Comparison of ENCODE assay signal across 23 cellular contexts in the genomic region with DNA sequence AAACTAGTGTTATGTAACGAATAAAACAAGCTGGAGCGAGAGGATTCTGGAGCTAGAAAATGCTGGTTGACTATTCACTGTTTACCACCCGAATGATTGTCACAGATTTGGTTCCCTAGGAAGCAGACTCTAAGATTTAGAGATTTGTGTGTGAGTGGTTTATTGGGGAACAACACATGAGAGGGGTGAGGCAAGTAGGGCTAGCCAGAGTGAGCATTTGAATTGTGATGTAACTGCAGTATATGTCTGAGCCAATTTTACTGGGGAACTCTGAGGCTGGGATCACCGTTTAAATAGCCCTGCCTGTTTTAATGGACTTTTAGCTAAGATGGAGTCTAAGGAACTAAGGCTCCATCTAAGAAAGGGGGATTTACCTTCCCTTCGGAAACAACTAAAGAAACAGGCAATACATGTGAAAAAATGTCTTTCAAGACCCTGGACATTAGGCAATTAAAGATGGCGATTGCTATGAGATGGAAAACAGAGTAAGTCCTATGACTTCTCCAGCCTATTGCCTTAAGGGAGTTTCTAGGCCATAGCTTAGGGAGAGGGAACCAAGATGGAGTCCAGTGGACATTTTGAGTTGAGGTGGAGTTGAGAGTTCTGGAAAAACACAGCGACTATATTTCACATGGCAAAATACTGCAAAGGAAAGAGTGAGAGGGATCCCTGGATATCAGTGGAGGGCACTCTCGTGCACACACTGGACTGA. TPM values are rescaled to one million over a fixed set of nuclear protein-coding genes. Genes with fewer than 3 reads are reported as not detected.
A peak's percentile ranks its signal among the peaks of the same experiment; 100 is the strongest.
DNase-seq lines count a peak whose midpoint lies in the region; ATAC-seq, FAIRE-seq and TF ChIP-seq lines count a peak whose summit lies in the region.
"Had no signal": no experiment of that assay in that cellular context is flagged by ENCODE, and none has a peak within 500 bp of the region (broad histone marks: within the 10 kb centered on the region; RNA-seq: fewer than 3 reads in every experiment).

No MANE protein-coding gene starts in this region.

- H3K27ac Mint-ChIP-seq in MCF 10A (ENCODE audit: low read depth, unreplicated experiment): no peak overlapping the region
- peak overlapping the region in 1 of 7 donors; percentile 31 for H3K27ac Mint-ChIP-seq in CD4-positive, alpha-beta memory T cell

- no peak for TF ChIP-seq RAD21 in K562 (CRISPR knock-in tag; conservative IDR thresholded peaks at IDR 0.05 in 1 of 2, IDR thresholded peaks at IDR 0.05 in 1 of 2)

- TF ChIP-seq EP300 in K562 (IDR thresholded peaks at IDR 0.05; ENCODE audit: low read length): no peak

- POLR2A ChIA-PET in MCF 10A (lab: Yijun Ruan, JAX) (interaction anchor here (1.1 to 1.2 kb wide), 2 partner anchors 75 to 108 kb away, joined by 3 read pairs; a partner anchor contains a TSS), K562 (lab: Yijun Ruan, JAX) (no interaction called here)
- POLR2A ChIA-PET in CD4-positive, alpha-beta memory T cell (lab: Charles Lee; ENCODE audit: partially characterized antibody): interaction anchor here (0.6 kb wide), 1 partner anchor 104 kb away, joined by 3 read pairs; no protein-coding TSS in a partner anchor

- H3K27me3 Mint-ChIP-seq in MCF 10A (ENCODE audit: insufficient read depth, unreplicated experiment): no peaks in the 10 kb centered on the region
- no peaks in the 10 kb centered on the region for H3K27me3 Mint-ChIP-seq in CD4-positive, alpha-beta memory T cell

- intact Hi-C loops in breast epithelium (cut with DNase I; ENCODE audit: low total_unique reads) (no loop called here), MCF 10A (cut with micrococcal nuclease) (no loop called here), K562 (cut with micrococcal nuclease) (no loop called here), left ventricle myocardium superior (cut with micrococcal nuclease) (no loop called here), psoas muscle (cut with DNase I) (no loop called here)
- intact Hi-C loops in CD4-positive, alpha-beta memory T cell (cut with micrococcal nuclease): no loop called here

- H3K9ac ChIP-seq in K562 (ENCODE audit: insufficient read depth in 1 of 2, low read depth in 2 of 2, low read length in 2 of 2): no peak overlapping the region

- TF ChIP-seq POLR2A in breast epithelium (IDR thresholded peaks at IDR 0.05) (no peak), K562 (conservative IDR thresholded peaks at IDR 0.05) (no peak)

- H3K4me3 Mint-ChIP-seq in MCF 10A (ENCODE audit: unreplicated experiment): no peak overlapping the region
- H3K4me3 Mint-ChIP-seq in CD4-positive, alpha-beta memory T cell: peak overlapping the region in 1 of 8 donors; percentile 28

- no peaks in the 10 kb centered on the region for H3K27me3 ChIP-seq in breast epithelium
- no peaks in the 10 kb centered on the region for H3K27me3 ChIP-seq in K562 (ENCODE audit: control insufficient read depth in 2 of 2, insufficient read depth in 2 of 2, low read length in 2 of 2)
- H3K27me3 ChIP-seq in thoracic aorta (replicated peaks; ENCODE audit: insufficient read depth): no peaks in the 10 kb centered on the region
- no peaks in the 10 kb centered on the region for H3K27me3 ChIP-seq in psoas muscle (ENCODE audit: insufficient read depth in 3 of 3, low read length in 2 of 3)
- H3K27me3 ChIP-seq in CD4-positive, alpha-beta memory T cell (ENCODE audit: insufficient read depth, low read length): no peaks in the 10 kb centered on the region
- H3K27me3 ChIP-seq: Peyer's patch had no signal

- H3K4me3 ChIP-seq in breast epithelium: no peak overlapping the region
- H3K4me3 ChIP-seq in K562: no peak overlapping the region
- no peak overlapping the region for H3K4me3 ChIP-seq in thoracic aorta
- no peak overlapping the region for H3K4me3 ChIP-seq in psoas muscle
- no peak overlapping the region for H3K4me3 ChIP-seq in CD4-positive, alpha-beta memory T cell (ENCODE audit: low read length in 2 of 2)
- H3K4me3 ChIP-seq: Peyer's patch had no signal

- no peaks in the 10 kb centered on the region for H4K20me1 ChIP-seq in K562 (replicated peaks; ENCODE audit: control insufficient read depth, insufficient read depth, low read length)

- H3K9me1 ChIP-seq in K562 (ENCODE audit: control insufficient read depth, insufficient read depth, low read length): no peaks in the 10 kb centered on the region

- H3K36me3 Mint-ChIP-seq in MCF 10A (ENCODE audit: insufficient read depth, unreplicated experiment): no peaks in the 10 kb centered on the region
- peaks cover 0 to 6% of the 10 kb centered on the region in 2 donors for H3K36me3 Mint-ChIP-seq in CD4-positive, alpha-beta memory T cell

- no peaks in the 10 kb centered on the region for H3K79me2 ChIP-seq in K562 (ENCODE audit: control insufficient read depth, insufficient read depth, low read length)

- H2AFZ ChIP-seq in K562 (ENCODE audit: low read depth, low read length): 0 out of 2 replicates have a peak overlapping the region, but pooled peaks have one; percentile 16

- TF ChIP-seq CTCF in breast epithelium (IDR thresholded peaks at IDR 0.05): no peak
- no peak for TF ChIP-seq CTCF in MCF 10A (IDR thresholded peaks at IDR 0.05; ENCODE audit: unreplicated experiment)
- no peak for TF ChIP-seq CTCF in K562 (IDR thresholded peaks at IDR 0.05 in 2 of 3, conservative IDR thresholded peaks at IDR 0.05 in 1 of 3; ENCODE audit: insufficient read depth in 2 of 3, low read depth in 1 of 3, low read length in 3 of 3)
- TF ChIP-seq CTCF in thoracic aorta (IDR thresholded peaks at IDR 0.05): no peak
- TF ChIP-seq CTCF in psoas muscle (IDR thresholded peaks at IDR 0.05): no peak

- peaks cover 11% of the 10 kb centered on the region for H3K4me1 Mint-ChIP-seq in MCF 10A (ENCODE audit: insufficient read depth, unreplicated experiment)
- peaks cover 9 to 27% (median 14%) of the 10 kb centered on the region in 4 donors for H3K4me1 Mint-ChIP-seq in CD4-positive, alpha-beta memory T cell

- H3K9me3 ChIP-seq in breast epithelium: no peaks in the 10 kb centered on the region
- H3K9me3 ChIP-seq in K562 (replicated peaks; ENCODE audit: control insufficient read depth, insufficient read depth, low read depth, low read length): no peaks in the 10 kb centered on the region
- H3K9me3 ChIP-seq in thoracic aorta: no peaks in the 10 kb centered on the region
- H3K9me3 ChIP-seq in psoas muscle: no peaks in the 10 kb centered on the region
- no peaks in the 10 kb centered on the region for H3K9me3 ChIP-seq in CD4-positive, alpha-beta memory T cell (ENCODE audit: control insufficient read depth in 1 of 2, low read length in 2 of 2)
- H3K9me3 ChIP-seq: Peyer's patch had no signal

- BruUV-seq in MCF 10A (replicated peaks; lab: Mats Ljungman, UMichigan): no TSS peak
- no TSS peak for BruUV-seq in K562 (replicated peaks; lab: Mats Ljungman, UMichigan)

- no peaks in the 10 kb centered on the region for H3K9me3 Mint-ChIP-seq in MCF 10A (ENCODE audit: unreplicated experiment)
- H3K9me3 Mint-ChIP-seq in CD4-positive, alpha-beta memory T cell: no peaks in the 10 kb centered on the region

- no peak overlapping the region for H3K4me2 ChIP-seq in K562 (ENCODE audit: insufficient read depth, low read length)

- DNase-seq in breast epithelium (ENCODE audit: low spot score in 2 of 2) (no peak), MCF 10A (ENCODE audit: unreplicated experiment) (no peak), K562 (ENCODE audit: extremely low read depth in 1 of 4, low spot score in 3 of 4) (no peak), left ventricle myocardium superior (no peak), thoracic aorta (ENCODE audit: low spot score) (no peak), psoas muscle (no peak), ureter (ENCODE audit: low spot score) (no peak)
- DNase-seq in CD4-positive, alpha-beta memory T cell: no peak
- DNase-seq: C1 segment of cervical spinal cord, GF-D8, H7, IMR-90, NCI-H1930, NCI-H2171, NCI-H748 treated with DMSO at 0.1 percent for 48 hours, Peyer's patch, SHP77 had no signal

- no peaks in the 10 kb centered on the region for H3K36me3 ChIP-seq in breast epithelium
- no peaks in the 10 kb centered on the region for H3K36me3 ChIP-seq in K562 (ENCODE audit: control insufficient read depth, insufficient read depth, low read length)
- H3K36me3 ChIP-seq in thoracic aorta: peaks cover 17% of the 10 kb centered on the region
- H3K36me3 ChIP-seq in psoas muscle (ENCODE audit: insufficient read depth in 1 of 2, low read depth in 1 of 2): no peaks in the 10 kb centered on the region
- H3K36me3 ChIP-seq in CD4-positive, alpha-beta memory T cell (ENCODE audit: insufficient read depth, low read length): no peaks in the 10 kb centered on the region
- H3K36me3 ChIP-seq: Peyer's patch had no signal

- 4% methylated on average over 8 of the region's 8 CpGs for WGBS in K562 (ENCODE audit: insufficient coverage, low coverage, missing lambda C conversion rate)
- WGBS in psoas muscle, 3 donors: 78 to 83% (median 78%) methylated on average over 8 of the region's 8 CpGs

- in situ Hi-C loops in K562 (cut with MboI): no loop called here

- H3K27ac ChIP-seq in breast epithelium (peak overlapping the region; percentile 36 to 60), K562 (ENCODE audit: extremely low read depth, low read depth, low read length) (no peak overlapping the region), thoracic aorta (no peak overlapping the region), psoas muscle (no peak overlapping the region)
- no peak overlapping the region for H3K27ac ChIP-seq in CD4-positive, alpha-beta memory T cell (ENCODE audit: low read depth, low read length)
- H3K27ac ChIP-seq: Peyer's patch had no signal

- H3K4me1 ChIP-seq in breast epithelium (peaks cover 0 to 3% of the 10 kb centered on the region in 2 donors), K562 (replicated peaks in 1 of 2; ENCODE audit: control insufficient read depth in 2 of 2, insufficient read depth in 2 of 2, low read length in 2 of 2) (no peaks in the 10 kb centered on the region), thoracic aorta (ENCODE audit: control insufficient read depth in 1 of 2, low read depth in 2 of 2) (peaks cover 6 to 14% of the 10 kb centered on the region in 2 donors), psoas muscle (peaks cover 3% of the 10 kb centered on the region)
- peaks cover 9% of the 10 kb centered on the region for H3K4me1 ChIP-seq in CD4-positive, alpha-beta memory T cell (ENCODE audit: insufficient read depth, low read length)
- H3K4me1 ChIP-seq: Peyer's patch had no signal

- no peak for FAIRE-seq in K562 (lab: Jason Lieb, UNC)
- FAIRE-seq: A204.1, GM12891, GM18507 had no signal

- ATAC-seq in K562: no peak
- peak; percentile 50 for ATAC-seq in left ventricle myocardium superior
- ATAC-seq in thoracic aorta (ENCODE audit: insufficient number of reproducible peaks, low FRiP score, low read depth): peak; percentile 51
- no peak for ATAC-seq in psoas muscle

- CTCF ChIA-PET in MCF 10A (lab: Yijun Ruan, JAX): interaction anchor here (0.6 kb wide), 2 partner anchors 27 to 735 kb away, joined by 3 read pairs; no protein-coding TSS in a partner anchor
- CTCF ChIA-PET in K562 (lab: Yijun Ruan, JAX; ENCODE audit: low intra/inter-chr PET ratio): no interaction called here
- CTCF ChIA-PET in CD4-positive, alpha-beta memory T cell (lab: Charles Lee; ENCODE audit: partially characterized antibody): interaction anchor here (1.7 kb wide), 1 partner anchor 16 kb away, joined by 5 read pairs; no protein-coding TSS in a partner anchor

RNA-seq across cellular contexts. Expression of a gene that starts 6.3 kb away (rescaled TPM):
- 1,000 to 10,000 TPM in 2 of 3 donors, 100 to 1,000 TPM in 1; 330 to 5,040 (median 1,381) TPM for total RNA-seq in breast epithelium
- 1.3 and 4.8 TPM in 2 replicates for total RNA-seq in MCF 10A (2022)
- total RNA-seq in K562 (2011; cell fraction: chromatin; rRNA removed; ENCODE audit: low replicate concordance): not detected in 2 replicates
- total RNA-seq in K562 (2011; cell fraction: nucleolus; rRNA removed): not detected in 2 replicates
- total RNA-seq in K562 (2011; cell fraction: nucleoplasm; rRNA removed): not detected in 2 replicates
- not detected in 2 replicates for total RNA-seq in K562 (2014; rRNA removed)
- not detected in 2 replicates for total RNA-seq in K562 (2014; rRNA removed; fragmentation: Illumina TruSeq; extraction: Trizol)
- not detected in 2 replicates for total RNA-seq in K562 (2015; rRNA removed; fragmentation: Illumina TruSeq; extraction: Trizol)
- total RNA-seq in K562 (2021): 0.96 and 1.2 TPM in 2 replicates
- polyA plus RNA-seq in K562 (2011; rRNA removed): not detected in 2 replicates
- 0.09 and 0.34 TPM in 2 replicates for polyA plus RNA-seq in K562 (2011; cell fraction: cytosol; rRNA removed)
- not detected in 2 replicates for polyA plus RNA-seq in K562 (2011; cell fraction: nucleus; rRNA removed)
- polyA plus RNA-seq in K562 (2012): not detected in 2 replicates
- polyA plus RNA-seq in K562 (2014; fragmentation: Illumina TruSeq; extraction: Trizol): not detected in 2 replicates
- not detected for polyA plus RNA-seq in K562 (2014; fragmentation: Nextera tagmentation; extraction: Ambion mirVana)
- not detected in 2 replicates for polyA plus RNA-seq in K562 (2014; rRNA removed)
- polyA minus RNA-seq in K562 (2011; rRNA and poly(A)+ RNA removed): not detected in 2 replicates
- polyA minus RNA-seq in K562 (2011; cell fraction: cytosol; rRNA and poly(A)+ RNA removed): not detected in 2 replicates
- polyA minus RNA-seq in K562 (2011; cell fraction: nucleus; rRNA and poly(A)+ RNA removed): not detected in 2 replicates
- total RNA-seq in left ventricle myocardium superior: 295 TPM
- total RNA-seq in thoracic aorta: 1,000 to 10,000 TPM; 6,234 to 9,983 TPM
- 100 to 1,000 TPM in 1 of 4 donors, 10 to 100 TPM in 3; 60.2 to 159 (median 82.0) TPM for total RNA-seq in psoas muscle
- 10 to 100 TPM; 57.3 to 83.5 (median 57.5) TPM for polyA plus RNA-seq in psoas muscle
- total RNA-seq in ureter: 500 TPM
- under 1 TPM in 1 of 2 experiments, not detected in 1; 0.49 TPM for total RNA-seq in CD4-positive, alpha-beta memory T cell
- polyA plus RNA-seq in CD4-positive, alpha-beta memory T cell: not detected
- total RNA-seq: H7, LHCN-M2 had no signal

RNA-seq across cellular contexts. Expression of a gene that starts 36.1 kb away (rescaled TPM):
- 1 to 10 TPM in 2 of 3 donors, under 1 TPM in 1; 0.48 to 1.6 (median 1.0) TPM for total RNA-seq in breast epithelium
- total RNA-seq in MCF 10A (2022): not detected in 2 replicates
- total RNA-seq in K562 (2011; cell fraction: chromatin; rRNA removed; ENCODE audit: low replicate concordance): not detected in 2 replicates
- total RNA-seq in K562 (2011; cell fraction: nucleolus; rRNA removed): not detected in 2 replicates
- total RNA-seq in K562 (2011; cell fraction: nucleoplasm; rRNA removed): not detected in 2 replicates
- not detected in 2 replicates for total RNA-seq in K562 (2014; rRNA removed)
- total RNA-seq in K562 (2014; rRNA removed; fragmentation: Illumina TruSeq; extraction: Trizol): 0.03 and 0.07 TPM in 2 replicates
- not detected in 2 replicates for total RNA-seq in K562 (2015; rRNA removed; fragmentation: Illumina TruSeq; extraction: Trizol)
- total RNA-seq in K562 (2021): not detected in 2 replicates
- not detected in 2 replicates for polyA plus RNA-seq in K562 (2011; rRNA removed)
- not detected in 2 replicates for polyA plus RNA-seq in K562 (2011; cell fraction: cytosol; rRNA removed)
- polyA plus RNA-seq in K562 (2011; cell fraction: nucleus; rRNA removed): not detected in 2 replicates
- 0.03 and 0.05 TPM in 2 replicates for polyA plus RNA-seq in K562 (2012)
- not detected in 2 replicates for polyA plus RNA-seq in K562 (2014; fragmentation: Illumina TruSeq; extraction: Trizol)
- not detected for polyA plus RNA-seq in K562 (2014; fragmentation: Nextera tagmentation; extraction: Ambion mirVana)
- not detected in 2 replicates for polyA plus RNA-seq in K562 (2014; rRNA removed)
- polyA minus RNA-seq in K562 (2011; rRNA and poly(A)+ RNA removed): not detected in 2 replicates
- not detected in 2 replicates for polyA minus RNA-seq in K562 (2011; cell fraction: cytosol; rRNA and poly(A)+ RNA removed)
- not detected in 2 replicates for polyA minus RNA-seq in K562 (2011; cell fraction: nucleus; rRNA and poly(A)+ RNA removed)
- total RNA-seq in left ventricle myocardium superior: 3.3 TPM
- 10 to 100 TPM; 38.0 to 66.6 TPM for total RNA-seq in thoracic aorta
- total RNA-seq in psoas muscle: under 1 TPM in 2 of 4 donors, not detected in 2; 0.17 to 0.19 TPM
- under 1 TPM; 0.14 to 0.39 (median 0.17) TPM for polyA plus RNA-seq in psoas muscle
- total RNA-seq in ureter: 1.5 TPM
- not detected for total RNA-seq in CD4-positive, alpha-beta memory T cell
- not detected for polyA plus RNA-seq in CD4-positive, alpha-beta memory T cell
- total RNA-seq: Daoy, H7, HT1080, IMR-90, LHCN-M2 had no signal
- polyA plus RNA-seq: IMR-90 had no signal

RNA-seq across cellular contexts. Expression of a gene that starts 59.0 kb away (rescaled TPM):
- total RNA-seq in breast epithelium (1 to 10 TPM in 2 of 3 donors, under 1 TPM in 1; 0.96 to 8.5 (median 7.8) TPM), MCF 10A (2022) (not detected in 2 replicates), K562 (2014; rRNA removed) (0.27 TPM in 1 of 2 replicates, not detected in the other), K562 (2014; rRNA removed; fragmentation: Illumina TruSeq; extraction: Trizol) (0.07 TPM in 1 of 2 replicates, not detected in the other), K562 (2015; rRNA removed; fragmentation: Illumina TruSeq; extraction: Trizol) (0.11 TPM in 1 of 2 replicates, not detected in the other), K562 (2021) (0.13 TPM in 1 of 2 replicates, not detected in the other), left ventricle myocardium superior (0.25 TPM), thoracic aorta (1 to 10 TPM in 1 of 2 donors, not detected in 1; 2.4 TPM), psoas muscle (under 1 TPM in 3 of 4 donors, not detected in 1; 0.17 to 0.42 (median 0.24) TPM), ureter (122 TPM)
- not detected in 2 replicates for total RNA-seq in K562 (2011; cell fraction: chromatin; rRNA removed; ENCODE audit: low replicate concordance)
- total RNA-seq in K562 (2011; cell fraction: nucleolus; rRNA removed): not detected in 2 replicates
- total RNA-seq in K562 (2011; cell fraction: nucleoplasm; rRNA removed): not detected in 2 replicates
- polyA plus RNA-seq in K562 (2011; rRNA removed) (not detected in 2 replicates), K562 (2014; fragmentation: Illumina TruSeq; extraction: Trizol) (0.08 TPM in 1 of 2 replicates, not detected in the other), K562 (2014; fragmentation: Nextera tagmentation; extraction: Ambion mirVana) (not detected), K562 (2014; rRNA removed) (not detected in 2 replicates), psoas muscle (under 1 TPM; 0.05 to 0.09 (median 0.08) TPM)
- not detected in 2 replicates for polyA plus RNA-seq in K562 (2011; cell fraction: cytosol; rRNA removed)
- not detected in 2 replicates for polyA plus RNA-seq in K562 (2011; cell fraction: nucleus; rRNA removed)
- polyA plus RNA-seq in K562 (2012): 0.05 TPM in 1 of 2 replicates, not detected in the other
- polyA minus RNA-seq in K562 (2011; rRNA and poly(A)+ RNA removed): not detected in 2 replicates
- polyA minus RNA-seq in K562 (2011; cell fraction: cytosol; rRNA and poly(A)+ RNA removed): not detected in 2 replicates
- not detected in 2 replicates for polyA minus RNA-seq in K562 (2011; cell fraction: nucleus; rRNA and poly(A)+ RNA removed)
- total RNA-seq in CD4-positive, alpha-beta memory T cell: 10 to 100 TPM in 1 of 2 experiments, 1 to 10 TPM in 1; 9.3 to 11.5 TPM
- polyA plus RNA-seq in CD4-positive, alpha-beta memory T cell: 1 to 10 TPM; 3.4 to 4.5 TPM
- total RNA-seq: Daoy, H7, IMR-90, LHCN-M2 had no signal
- polyA plus RNA-seq: IMR-90 had no signal

Comparison
In these comparisons a context has a peak if more than half of its experiments do, and no peak if none do; other contexts are left out.
1. RNA of a gene that starts 6.3 kb away (total RNA-seq): 6,234 to 9,983 TPM in thoracic aorta, 330 to 5,040 TPM in breast epithelium, 500 TPM in ureter (single experiment), 295 TPM in left ventricle myocardium superior (single experiment) and 60.2 to 159 TPM in psoas muscle; 1.3 to 4.8 TPM in MCF 10A, 0.49 TPM in CD4-positive, alpha-beta memory T cell and 0.96 to 1.2 TPM in K562; every median in the first group is over 10 times any median in the second.
2. H3K27ac ChIP-seq: peak in breast epithelium (2 of 2); none in K562 (single experiment), thoracic aorta (0 of 2), psoas muscle (single experiment) and CD4-positive, alpha-beta memory T cell (single experiment).
3. ATAC-seq: peak in left ventricle myocardium superior (single experiment) and thoracic aorta (single experiment); none in K562 (single experiment) and psoas muscle (0 of 4).